Comparison of ENCODE assay signal across 23 cellular contexts in the genomic region with DNA sequence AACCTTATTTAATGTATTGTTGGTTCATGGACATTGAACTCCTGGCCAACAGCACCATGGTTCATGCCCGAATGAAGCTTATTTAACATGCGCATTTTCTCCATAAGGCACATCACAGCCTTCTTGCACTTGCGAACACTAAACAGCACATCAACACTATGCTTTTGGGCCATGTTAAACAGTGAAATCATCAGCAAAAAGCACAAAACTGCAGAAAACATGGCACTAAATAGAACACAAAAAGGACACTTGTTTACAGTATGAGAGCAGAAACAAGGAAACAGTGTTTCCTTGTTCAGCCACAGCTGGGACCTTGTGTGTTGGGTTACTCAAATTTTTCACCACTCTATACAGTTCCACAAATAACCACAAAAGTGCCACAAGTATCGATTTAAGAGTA.
DNase-seq lines count a peak whose midpoint lies in the region; ATAC-seq, FAIRE-seq and TF ChIP-seq lines count a peak whose summit lies in the region.
"Had no signal": no experiment of that assay in that cellular context is flagged by ENCODE, and none has a peak within 500 bp of the region (broad histone marks: within the 10 kb centered on the region; RNA-seq: fewer than 3 reads in every experiment).

No MANE protein-coding gene starts in this region.

- H3K27ac ChIP-seq in dorsolateral prefrontal cortex, result peak overlapping the region in 58 of 59 donors; percentile 49 to 98 (median 92)
- H3K27ac ChIP-seq in substantia nigra (ENCODE audit: low read depth, low read length, poor library complexity, severe bottlenecking), result peak overlapping the region; percentile 92
- H3K27ac ChIP-seq in ascending aorta, result no peak overlapping the region
- H3K27ac ChIP-seq: A549 had no signal

- TF ChIP-seq CTCF in dorsolateral prefrontal cortex (IDR thresholded peaks at IDR 0.05 in 54 of 56, conservative IDR thresholded peaks at IDR 0.05 in 2 of 56; ENCODE audit: low read depth in 1 of 56, partially characterized antibody in 56 of 56) (peak in 8 of 56 donors; percentile 6 to 26 (median 14)), ascending aorta (IDR thresholded peaks at IDR 0.05) (no peak)

- FAIRE-seq in HTR-8/SVneo (lab: Jason Lieb, UNC) (peak; percentile 23), GM19239 (lab: Jason Lieb, UNC) (no peak)
- FAIRE-seq: A549 had no signal

- H3K4me3 ChIP-seq in dorsolateral prefrontal cortex, result peak overlapping the region in 21 of 59 donors; percentile 0 to 45 (median 14)
- H3K4me3 ChIP-seq in ascending aorta, result no peak overlapping the region
- H3K4me3 ChIP-seq: A549, GM23338 had no signal

- DNase-seq in HTR-8/SVneo (ENCODE audit: insufficient read length, low spot score) (no peak), dorsolateral prefrontal cortex (no peak), medulla oblongata (ENCODE audit: extremely low spot score) (peak; percentile 84), substantia nigra (lab: John Stamatoyannopoulos, UW) (peak in 14 of 49 donors; percentile 3 to 61 (median 16)), NCI-H2107 treated with DMSO at 0.1 percent for 48 hours (lab: John Stamatoyannopoulos, UW; ENCODE audit: unreplicated experiment) (no peak), GM19239 (ENCODE audit: insufficient read length, low spot score) (no peak), ascending aorta (ENCODE audit: low spot score in 2 of 2) (no peak)
- DNase-seq: CD4-positive, CD25-positive, alpha-beta regulatory T cell; COR-L47; DMS79; HCEC 1CT; KG1; NCI-H1092 treated with DMSO at 0.1 percent for 48 hours; NCI-H1436 treated with DMSO at 0.1 percent for 48 hours; NCI-H1930; NCI-H2227 treated with DMSO at 0.1 percent for 48 hours; NCI-H510A; NCI-H748 treated with DMSO at 0.1 percent for 48 hours; NK-92 treated with Interleukin-12 subunit alpha and Interleukin-12 subunit beta, amount 100 ng/mL, for 24 hours had no signal

- H3K27me3 ChIP-seq in dorsolateral prefrontal cortex (no peaks in the 10 kb centered on the region), ascending aorta (no peaks in the 10 kb centered on the region)

- no peaks in the 10 kb centered on the region for H3K36me3 ChIP-seq in ascending aorta

- no peak for ATAC-seq in GM19452 (IDR thresholded peaks at IDR 0.05; ENCODE audit: unreplicated experiment)
- ATAC-seq: A549, GM23338, Panc1 had no signal

- no peaks in the 10 kb centered on the region for H3K4me1 ChIP-seq in ascending aorta
- H3K4me1 ChIP-seq: A549 had no signal

- no peaks in the 10 kb centered on the region for H3K9me3 ChIP-seq in ascending aorta
- H3K9me3 ChIP-seq: A549 had no signal

- intact Hi-C loops in dorsolateral prefrontal cortex (cut with DNase I) (loop anchor here in 1 of 2 donors (10.0 kb wide), 1 partner anchor 175 kb away; the partner anchor contains the start of genes AASDHPPT and KBTBD3), ascending aorta (cut with DNase I) (no loop called here)

Comparison
In these comparisons a context has a peak if more than half of its experiments do, and no peak if none do; other contexts are left out.
1. H3K27ac ChIP-seq: peak in dorsolateral prefrontal cortex (58 of 59) and substantia nigra (single experiment); none in ascending aorta (0 of 2).